ENCODE assay signal across 8 cellular contexts in genomic region chr11:32333335-32333991, GRCh38.
DNase-seq lines count a peak whose midpoint lies in the region; ATAC-seq lines count a peak whose summit lies in the region.

No MANE protein-coding gene starts in this region.

- H3K27me3 Mint-ChIP-seq in activated CD4-positive, alpha-beta T cell treated with anti-CD3 and anti-CD28 coated beads for 36 hours = peaks cover 34% of the 10 kb centered on the region
- peaks cover 61 to 75% of the 10 kb centered on the region in 2 donors for H3K27me3 Mint-ChIP-seq in effector memory CD8-positive, alpha-beta T cell

- no peak overlapping the region for H3K27ac Mint-ChIP-seq in activated CD4-positive, alpha-beta T cell treated with anti-CD3 and anti-CD28 coated beads for 36 hours
- H3K27ac Mint-ChIP-seq in effector memory CD8-positive, alpha-beta T cell = no peak overlapping the region

- peak; percentile 64 for ATAC-seq in activated CD4-positive, alpha-beta T cell treated with anti-CD3 and anti-CD28 coated beads for 36 hours
- ATAC-seq in effector memory CD8-positive, alpha-beta T cell (replicated peaks) = peak; percentile 12
- no peak for ATAC-seq in GM21786 (IDR thresholded peaks at IDR 0.05; ENCODE audit: unreplicated experiment)

- POLR2A ChIA-PET in activated CD4-positive, alpha-beta T cell treated with anti-CD3 and anti-CD28 coated beads for 36 hours (lab: Charles Lee) = no interaction called here

- no peaks in the 10 kb centered on the region for H3K9me3 Mint-ChIP-seq in activated CD4-positive, alpha-beta T cell treated with anti-CD3 and anti-CD28 coated beads for 36 hours (ENCODE audit: low read depth)
- no peaks in the 10 kb centered on the region for H3K9me3 Mint-ChIP-seq in effector memory CD8-positive, alpha-beta T cell

- peak overlapping the region; percentile 48 for H3K4me3 Mint-ChIP-seq in activated CD4-positive, alpha-beta T cell treated with anti-CD3 and anti-CD28 coated beads for 36 hours
- peak overlapping the region; percentile 67 to 74 for H3K4me3 Mint-ChIP-seq in effector memory CD8-positive, alpha-beta T cell

- intact Hi-C loops in activated CD4-positive, alpha-beta T cell treated with anti-CD3 and anti-CD28 coated beads for 36 hours (cut with DNase I, micrococcal nuclease) = loop anchor here in 1 of 2 experiments (5.0 kb wide), 1 partner anchor 94 kb away; no protein-coding TSS in a partner anchor

- H3K4me1 Mint-ChIP-seq in activated CD4-positive, alpha-beta T cell treated with anti-CD3 and anti-CD28 coated beads for 36 hours = peaks cover 13% of the 10 kb centered on the region
- H3K4me1 Mint-ChIP-seq in effector memory CD8-positive, alpha-beta T cell (ENCODE audit: low read depth in 2 of 2) = peaks cover 4 to 5% of the 10 kb centered on the region in 2 donors

- peak; percentile 50 for DNase-seq in DMS 273 (lab: John Stamatoyannopoulos, UW; ENCODE audit: unreplicated experiment)
- no peak for DNase-seq in DMS 273 treated with DMSO at 0.1 percent for 48 hours (lab: John Stamatoyannopoulos, UW)
- peak; percentile 58 for DNase-seq in activated CD4-positive, alpha-beta T cell treated with anti-CD3 and anti-CD28 coated beads for 36 hours
- DNase-seq in effector memory CD8-positive, alpha-beta T cell = no peak
- DNase-seq in lung microvascular endothelial cell (ENCODE audit: low read depth in 2 of 2) = peak; percentile 11 to 54
- DNase-seq in stimulated activated CD8-positive, alpha-beta memory T cell treated with anti-CD3 and anti-CD28 coated beads, Interleukin-4, amount 100 ng/mL, for 48 hours = peak; percentile 61
- no peak for DNase-seq in NCI-H1105 (lab: John Stamatoyannopoulos, UW)

- no peaks in the 10 kb centered on the region for H3K36me3 Mint-ChIP-seq in activated CD4-positive, alpha-beta T cell treated with anti-CD3 and anti-CD28 coated beads for 36 hours (ENCODE audit: low read depth)
- no peaks in the 10 kb centered on the region for H3K36me3 Mint-ChIP-seq in effector memory CD8-positive, alpha-beta T cell (ENCODE audit: insufficient read depth)

- CTCF ChIA-PET in activated CD4-positive, alpha-beta T cell treated with anti-CD3 and anti-CD28 coated beads for 36 hours (lab: Charles Lee) = interaction anchor here (0.6 to 1.2 kb wide), 9 partner anchors 9 to 343 kb away, joined by 3 to 12 read pairs (median 3); no protein-coding TSS in a partner anchor

Comparison
In these comparisons a context has a peak if more than half of its experiments do, and no peak if none do; other contexts are left out.
1. DNase-seq: peak in DMS 273 (single experiment), activated CD4-positive, alpha-beta T cell treated with anti-CD3 and anti-CD28 coated beads for 36 hours (single experiment), lung microvascular endothelial cell (2 of 2) and stimulated activated CD8-positive, alpha-beta memory T cell treated with anti-CD3 and anti-CD28 coated beads, Interleukin-4, amount 100 ng/mL, for 48 hours (single experiment); none in DMS 273 treated with DMSO at 0.1 percent for 48 hours (single experiment), effector memory CD8-positive, alpha-beta T cell (0 of 3) and NCI-H1105 (single experiment).